11 cellular contexts compared by ENCODE assay signal in the genomic region with DNA sequence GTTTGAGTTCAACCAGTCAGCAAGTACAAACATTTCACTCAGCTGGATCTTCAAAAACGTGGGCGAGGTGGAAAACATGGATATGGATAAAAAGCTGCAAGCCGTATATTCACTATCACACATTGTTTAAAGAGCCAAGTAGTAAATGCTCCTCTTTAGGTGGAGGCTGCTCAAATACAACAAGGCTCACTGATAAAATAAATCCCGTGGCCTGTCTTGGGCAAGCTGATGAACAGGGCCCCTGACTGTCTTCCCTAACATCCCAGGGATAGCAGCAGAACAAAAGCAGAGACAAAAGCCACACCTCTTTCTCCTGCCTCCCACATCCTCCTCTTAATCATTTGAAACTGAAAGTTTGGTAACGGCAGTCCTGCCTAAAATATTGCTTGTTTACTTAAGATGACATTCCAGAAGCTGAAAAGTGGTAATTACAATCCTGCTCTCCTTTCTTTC.
DNase-seq lines count a peak whose midpoint lies in the region; ATAC-seq and TF ChIP-seq lines count a peak whose summit lies in the region.
"Had no signal": no experiment of that assay in that cellular context is flagged by ENCODE, and none has a peak within 500 bp of the region (broad histone marks: within the 10 kb centered on the region; RNA-seq: fewer than 3 reads in every experiment).

No MANE protein-coding gene starts in this region.

- H3K27me3 Mint-ChIP-seq in neural progenitor cell (ENCODE audit: insufficient read depth, low read depth): peaks cover 4% of the 10 kb centered on the region

- no peaks in the 10 kb centered on the region for H3K36me3 Mint-ChIP-seq in neural progenitor cell

- intact Hi-C loops in esophagus squamous epithelium (cut with DNase I): no loop called here

- H3K9me3 ChIP-seq in AG04450 (ENCODE audit: control insufficient read depth, insufficient read depth, low read length) (no peaks in the 10 kb centered on the region), esophagus squamous epithelium (no peaks in the 10 kb centered on the region), neural progenitor cell (ENCODE audit: low read depth) (no peaks in the 10 kb centered on the region)
- H3K9me3 ChIP-seq: neutrophil had no signal

- H3K27ac Mint-ChIP-seq in neural progenitor cell: peak overlapping the region; percentile 81

- ATAC-seq in HG02852 (IDR thresholded peaks at IDR 0.05; ENCODE audit: unreplicated experiment): no peak

- peaks cover 0 to 24% (median 0%) of the 10 kb centered on the region in 3 donors for H3K4me1 ChIP-seq in esophagus squamous epithelium
- H3K4me1 ChIP-seq in neural progenitor cell: peaks cover 26% of the 10 kb centered on the region

- CTCF ChIA-PET in AG04450 (lab: Charles Lee): no interaction called here

- 7 to 21% methylated on average over 5 of the region's 5 CpGs for WGBS in esophagus squamous epithelium, 2 donors

- peak overlapping the region; percentile 14; the same call in 1 of the 2 replicates for H3K4me3 ChIP-seq in AG04450 (ENCODE audit: low read depth, low read length)
- H3K4me3 ChIP-seq in esophagus squamous epithelium: peak overlapping the region in 1 of 4 donors; percentile 33
- no peak overlapping the region for H3K4me3 ChIP-seq in neural progenitor cell

- peak overlapping the region; percentile 78 for H2AFZ ChIP-seq in neural progenitor cell (replicated peaks)

- TF ChIP-seq POLR2A in esophagus squamous epithelium (IDR thresholded peaks at IDR 0.05): no peak

- H3F3A ChIP-seq in neural progenitor cell (ENCODE audit: low read depth): no peaks in the 10 kb centered on the region

- no peaks in the 10 kb centered on the region for H3K79me2 ChIP-seq in neural progenitor cell (ENCODE audit: low read depth)

- peaks cover 20% of the 10 kb centered on the region for H3K4me1 Mint-ChIP-seq in neural progenitor cell

- TF ChIP-seq CTCF in AG04450 (IDR thresholded peaks at IDR 0.05; ENCODE audit: low read depth, low read length) (no peak), esophagus squamous epithelium (IDR thresholded peaks at IDR 0.05) (no peak), neural progenitor cell (IDR thresholded peaks at IDR 0.05) (no peak)

- no peaks in the 10 kb centered on the region for H3K9me3 Mint-ChIP-seq in neural progenitor cell

- POLR2A ChIA-PET in AG04450 (lab: Yijun Ruan, JAX): no interaction called here

- peak overlapping the region; percentile 40 for H3K4me2 ChIP-seq in neural progenitor cell

- DNase-seq in AG04450 (ENCODE audit: low read depth, low spot score): no peak
- peak; percentile 55 for DNase-seq in MV-4-11 (lab: John Stamatoyannopoulos, UW)
- DNase-seq in esophagus squamous epithelium (lab: John Stamatoyannopoulos, UW): no peak
- DNase-seq in neural progenitor cell (ENCODE audit: low spot score): peak; percentile 34
- no peak for DNase-seq in NCI-H2081 (lab: John Stamatoyannopoulos, UW)
- no peak for DNase-seq in amniotic stem cell (lab: John Stamatoyannopoulos, UW)
- no peak for DNase-seq in activated T-cell treated with anti-CD3 and anti-CD28 coated beads, Interleukin-2, amount 50 U/mL, for 1 hour
- DNase-seq: erythroblast; stimulated activated CD8-positive, alpha-beta memory T cell treated with anti-CD3 and anti-CD28 coated beads, Interleukin-4, amount 100 ng/mL, for 48 hours had no signal

- H4K20me1 ChIP-seq in neural progenitor cell (ENCODE audit: low read depth): no peaks in the 10 kb centered on the region

- H3K27me3 ChIP-seq in AG04450 (ENCODE audit: control insufficient read depth, insufficient read depth, low read length) (no peaks in the 10 kb centered on the region), esophagus squamous epithelium (no peaks in the 10 kb centered on the region), neural progenitor cell (no peaks in the 10 kb centered on the region)
- H3K27me3 ChIP-seq: neutrophil had no signal

- no peak overlapping the region for H3K4me3 Mint-ChIP-seq in neural progenitor cell

- H3K27ac ChIP-seq in AG04450 (ENCODE audit: low read depth, low read length) (no peak overlapping the region), esophagus squamous epithelium (peak overlapping the region in 3 of 4 donors; percentile 33 to 72 (median 36)), neural progenitor cell (no peak overlapping the region)
- H3K27ac ChIP-seq: neutrophil had no signal

- H3K9ac ChIP-seq in neural progenitor cell: no peak overlapping the region

- H3K36me3 ChIP-seq in esophagus squamous epithelium (no peaks in the 10 kb centered on the region), neural progenitor cell (no peaks in the 10 kb centered on the region)
- H3K36me3 ChIP-seq: neutrophil had no signal

Comparison
In these comparisons a context has a peak if more than half of its experiments do, and no peak if none do; other contexts are left out.
1. DNase-seq: peak in MV-4-11 (single experiment) and neural progenitor cell (single experiment); none in AG04450 (single experiment), esophagus squamous epithelium (single experiment), NCI-H2081 (0 of 2), amniotic stem cell (single experiment) and activated T-cell treated with anti-CD3 and anti-CD28 coated beads, Interleukin-2, amount 50 U/mL, for 1 hour (single experiment).
2. H3K27ac ChIP-seq: peak in esophagus squamous epithelium (3 of 4); none in AG04450 (single experiment) and neural progenitor cell (single experiment).